In the genomic region with DNA sequence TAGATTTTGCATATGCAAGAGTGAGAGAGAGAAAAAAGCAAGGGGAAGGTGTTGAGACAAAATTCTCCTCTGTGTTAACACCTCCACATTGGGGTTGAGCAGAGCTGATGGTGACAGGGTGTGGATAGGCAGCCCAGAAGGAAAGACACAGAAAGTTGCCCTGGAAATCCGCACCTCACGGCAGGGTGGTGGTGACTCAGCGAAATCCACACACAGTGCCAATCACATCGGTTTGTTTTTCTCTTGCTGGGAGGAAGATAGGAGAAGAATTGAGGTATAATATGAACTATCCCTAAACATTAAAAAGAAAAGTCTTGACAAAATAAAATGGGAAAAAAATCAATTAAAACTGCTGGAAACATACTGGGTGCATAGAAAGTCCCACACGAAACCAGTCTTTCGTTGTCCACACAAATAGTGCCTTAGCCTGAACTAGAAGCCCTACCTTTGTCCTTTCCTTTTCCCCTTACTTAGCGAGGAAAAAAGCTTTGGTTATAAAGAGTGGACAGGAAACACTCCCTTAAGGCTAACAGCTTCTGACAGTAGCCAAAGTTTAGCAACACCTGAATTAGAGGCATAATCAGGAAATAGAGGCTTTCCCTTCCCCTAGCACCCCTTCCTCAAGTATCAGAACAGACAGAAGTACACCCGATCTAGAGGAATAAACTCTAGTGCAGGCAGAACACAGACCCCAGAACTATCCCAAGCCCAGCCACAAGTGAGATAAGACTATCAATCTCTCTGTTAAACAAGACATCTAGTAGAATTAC, we compare ENCODE assay signal across 16 cellular contexts. TPM values are rescaled to one million over a fixed set of nuclear protein-coding genes. Genes with fewer than 3 reads are reported as not detected.
DNase-seq lines count a peak whose midpoint lies in the region; ATAC-seq and TF ChIP-seq lines count a peak whose summit lies in the region.
"Had no signal": no experiment of that assay in that cellular context is flagged by ENCODE, and none has a peak within 500 bp of the region (broad histone marks: within the 10 kb centered on the region; RNA-seq: fewer than 3 reads in every experiment).

No MANE protein-coding gene starts in this region.

- peak overlapping the region; percentile 80 for H2AFZ ChIP-seq in GM23338

- in situ Hi-C loops in HAP-1 (cut with MboI; ENCODE audit: low sequenced_read_pairs): no loop called here

- WGBS in mesodermal cell (ENCODE audit: insufficient coverage in 2 of 2), 2 experiments: 40 to 55% methylated on average over 1 to 2 of the region's 8 CpGs

- peak overlapping the region; percentile 9; the same call in 1 of the 3 replicates for H3K4me3 Mint-ChIP-seq in GM23338
- H3K4me3 Mint-ChIP-seq: natural killer cell treated with Interleukin-12 subunit alpha and Interleukin-12 subunit beta and Interleukin-15 and Interleukin-18, amount 100 ng/mL, for 72 hours; stimulated activated naive CD8-positive, alpha-beta T cell treated with anti-CD3 and anti-CD28 coated beads, Interleukin-15, Interleukin-2, amounts not matched to agents 100 ng/mL and 50 ng/mL, for 24 hours had no signal

- H3K27me3 Mint-ChIP-seq in GM23338 (ENCODE audit: insufficient read depth, low read depth, poor library complexity): no peaks in the 10 kb centered on the region

- ATAC-seq in GM23338 (peak; percentile 95), GM18861 (IDR thresholded peaks at IDR 0.05; ENCODE audit: unreplicated experiment) (no peak)
- ATAC-seq: natural killer cell treated with Interleukin-12 subunit alpha and Interleukin-12 subunit beta and Interleukin-15 and Interleukin-18, amount 100 ng/mL, for 72 hours had no signal

- H3K27me3 ChIP-seq in GM23338 (ENCODE audit: insufficient read depth) (no peaks in the 10 kb centered on the region), HAP-1 (ENCODE audit: low read depth) (peaks cover 21% of the 10 kb centered on the region)

- H3K9me2 ChIP-seq in GM23338 (ENCODE audit: insufficient read depth): no peaks in the 10 kb centered on the region

- peaks cover 5% of the 10 kb centered on the region; the same call in 2 of the 3 replicates for H3K36me3 Mint-ChIP-seq in GM23338 (ENCODE audit: low read depth)
- H3K36me3 Mint-ChIP-seq: natural killer cell treated with Interleukin-12 subunit alpha and Interleukin-12 subunit beta and Interleukin-15 and Interleukin-18, amount 100 ng/mL, for 72 hours had no signal

- H3K9me3 ChIP-seq in mesodermal cell (ENCODE audit: control insufficient read depth, low read length) (no peaks in the 10 kb centered on the region), HAP-1 (no peaks in the 10 kb centered on the region)

- no peaks in the 10 kb centered on the region for H3F3A ChIP-seq in GM23338 (replicated peaks; ENCODE audit: low read depth)

- DNase-seq in GM23338 (ENCODE audit: low spot score): peak; percentile 48
- DNase-seq in NCI-H69 (lab: John Stamatoyannopoulos, UW): peak; percentile 43
- peak; percentile 23 for DNase-seq in epithelial cell of esophagus (ENCODE audit: low read depth)
- DNase-seq in HAP-1 (ENCODE audit: low spot score in 2 of 2): no peak
- DNase-seq in activated effector memory CD4-positive, alpha-beta T cell treated with anti-CD3 and anti-CD28 coated beads, Interleukin-2, amount 50 U/mL, for 16 hours: no peak
- DNase-seq in RPMI8226: no peak
- DNase-seq: activated CD4-positive, CD25-positive, alpha-beta regulatory T cell treated with anti-CD3 and anti-CD28 coated beads, Interleukin-2, amount 50 U/mL, for 72 hours; GOT3; kidney glomerular epithelial cell; MM.1S; SW 1271 had no signal

- H3K4me3 ChIP-seq in GM23338 (no peak overlapping the region), epithelial cell of esophagus (ENCODE audit: low read length) (no peak overlapping the region), mesodermal cell (ENCODE audit: extremely low read depth, insufficient read depth, low read length, poor library complexity, severe bottlenecking) (no peak overlapping the region), HAP-1 (no peak overlapping the region)

- H3K4me1 ChIP-seq in GM23338 (ENCODE audit: insufficient read depth) (peaks cover 11% of the 10 kb centered on the region), mesodermal cell (ENCODE audit: control insufficient read depth, insufficient read depth, low read length, poor library complexity, severe bottlenecking) (peaks cover 9% of the 10 kb centered on the region), HAP-1 (no peaks in the 10 kb centered on the region)

- TF ChIP-seq CTCF in GM23338 (conservative IDR thresholded peaks at IDR 0.05; ENCODE audit: low read depth in 2 of 2) (no peak), epithelial cell of esophagus (IDR thresholded peaks at IDR 0.05; ENCODE audit: insufficient read depth, low read depth, low read length, missing control alignments) (no peak)

- no peaks in the 10 kb centered on the region for H4K20me1 ChIP-seq in GM23338 (replicated peaks; ENCODE audit: insufficient read depth)

- H3K4me1 Mint-ChIP-seq in GM23338: peaks cover 17% of the 10 kb centered on the region

- no peak overlapping the region for H3K4me2 ChIP-seq in GM23338

- peak overlapping the region; percentile 94 for H3K27ac Mint-ChIP-seq in GM23338
- H3K27ac Mint-ChIP-seq: natural killer cell treated with Interleukin-12 subunit alpha and Interleukin-12 subunit beta and Interleukin-15 and Interleukin-18, amount 100 ng/mL, for 72 hours; stimulated activated naive CD8-positive, alpha-beta T cell treated with anti-CD3 and anti-CD28 coated beads, Interleukin-15, Interleukin-2, amounts not matched to agents 100 ng/mL and 50 ng/mL, for 24 hours had no signal

- no peak overlapping the region for H3K27ac ChIP-seq in GM23338 (ENCODE audit: low read depth)
- H3K27ac ChIP-seq in mesodermal cell (ENCODE audit: low read depth, low read length, severe bottlenecking): peak overlapping the region; percentile 77
- H3K27ac ChIP-seq: HL-60 had no signal

- H3K79me2 ChIP-seq in GM23338 (replicated peaks; ENCODE audit: insufficient read depth): no peaks in the 10 kb centered on the region

- H3K36me3 ChIP-seq in GM23338 (ENCODE audit: insufficient read depth) (no peaks in the 10 kb centered on the region), mesodermal cell (ENCODE audit: control insufficient read depth, insufficient read depth, low read length) (no peaks in the 10 kb centered on the region), HAP-1 (replicated peaks) (no peaks in the 10 kb centered on the region)

- peaks cover 5% of the 10 kb centered on the region for H3K9me3 Mint-ChIP-seq in GM23338
- H3K9me3 Mint-ChIP-seq: natural killer cell treated with Interleukin-12 subunit alpha and Interleukin-12 subunit beta and Interleukin-15 and Interleukin-18, amount 100 ng/mL, for 72 hours; stimulated activated naive CD8-positive, alpha-beta T cell treated with anti-CD3 and anti-CD28 coated beads, Interleukin-15, Interleukin-2, amounts not matched to agents 100 ng/mL and 50 ng/mL, for 24 hours had no signal

TF ChIP-seq in GM23338, 12 proteins besides CTCF, POLR2A, EP300 and RAD21 (continues in another document):
- TF ChIP-seq EZH2phosphoT487 (IDR thresholded peaks at IDR 0.05; ENCODE audit: unreplicated experiment): no peak

RNA-seq across cellular contexts. Expression of gene DNAJC1, which starts 39.2 kb away (rescaled TPM):
- total RNA-seq in GM23338 (2014; rRNA removed; shearing (Covaris generic)): 45.3 and 50.8 TPM in 2 replicates
- 31.8 and 38.6 TPM in 2 replicates for polyA plus RNA-seq in GM23338 (2016; fragmentation: Nextera tagmentation; extraction: Ambion mirVana)
- 41.5 TPM for polyA plus RNA-seq in mesodermal cell (2013, experiment 1 of 2)
- polyA plus RNA-seq in mesodermal cell (2013, experiment 2 of 2): 48.0 TPM

Comparison
In these comparisons a context has a peak if more than half of its experiments do, and no peak if none do; other contexts are left out.
1. DNase-seq: peak in GM23338 (single experiment), NCI-H69 (single experiment) and epithelial cell of esophagus (single experiment); none in HAP-1 (0 of 2), activated effector memory CD4-positive, alpha-beta T cell treated with anti-CD3 and anti-CD28 coated beads, Interleukin-2, amount 50 U/mL, for 16 hours (single experiment) and RPMI8226 (single experiment).